ENCODE assay signal across 8 cellular contexts in the genomic region with DNA sequence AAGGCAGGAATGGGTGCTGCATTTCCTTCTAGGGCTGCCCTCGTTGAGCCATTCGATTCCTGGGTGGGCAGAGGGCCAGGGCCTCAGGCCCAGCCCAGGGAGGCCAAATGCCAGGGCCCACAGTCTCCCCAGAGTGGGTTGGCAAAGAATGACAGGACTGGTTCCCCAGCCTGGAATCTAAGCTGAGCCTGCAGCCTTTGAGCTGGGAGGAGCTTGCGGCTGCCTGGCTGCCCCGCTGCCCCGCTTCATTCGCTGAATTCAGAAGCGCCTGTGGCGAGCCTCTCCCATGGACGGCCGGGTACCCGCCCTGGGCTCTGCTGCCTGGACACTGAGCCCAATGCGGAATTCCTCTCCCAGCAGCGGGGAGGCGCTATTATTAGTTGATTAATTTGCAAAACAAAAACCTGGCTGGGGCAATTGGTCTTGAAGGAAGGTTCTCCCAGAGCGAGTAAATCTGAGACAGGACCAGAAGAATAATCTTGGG. TPM values are rescaled to one million over a fixed set of nuclear protein-coding genes. Genes with fewer than 3 reads are reported as not detected.
DNase-seq lines count a peak whose midpoint lies in the region; ATAC-seq, FAIRE-seq and TF ChIP-seq lines count a peak whose summit lies in the region.

No MANE protein-coding gene starts in this region.

- H3K27ac ChIP-seq in brain microvascular endothelial cell (no peak overlapping the region), gastrocnemius medialis (peak overlapping the region; percentile 81 to 93 (median 88))

- intact Hi-C loops in gastrocnemius medialis (cut with DNase I; ENCODE audit: low total_unique reads), result loop anchor here (1.0 kb wide), 1 partner anchor 32 kb away; the partner anchor contains the start of gene TARDBP

- no peak overlapping the region for H3K4me3 ChIP-seq in brain microvascular endothelial cell (ENCODE audit: low read depth, low read length)
- peak overlapping the region; percentile 49 for H3K4me3 ChIP-seq in iPS-15b (ENCODE audit: low read depth, low read length)
- peak overlapping the region; percentile 30 to 49 (median 44) for H3K4me3 ChIP-seq in gastrocnemius medialis

- FAIRE-seq in H54 (lab: Jason Lieb, UNC), result no peak

- H3K4me1 ChIP-seq in iPS-15b (ENCODE audit: control insufficient read depth, insufficient read depth, low read length), result peaks cover 12% of the 10 kb centered on the region
- peaks cover 38 to 42% of the 10 kb centered on the region in 2 donors for H3K4me1 ChIP-seq in gastrocnemius medialis

- no peak overlapping the region for H3K9ac ChIP-seq in iPS-15b (ENCODE audit: low read depth, low read length)

- peak; percentile 73 to 83 for ATAC-seq in gastrocnemius medialis
- ATAC-seq in GM18519 (IDR thresholded peaks at IDR 0.05; ENCODE audit: low FRiP score, unreplicated experiment), result no peak
- ATAC-seq in GM21717 (IDR thresholded peaks at IDR 0.05; ENCODE audit: unreplicated experiment), result no peak

- H3K27me3 ChIP-seq in brain microvascular endothelial cell (replicated peaks) (peaks cover 19% of the 10 kb centered on the region), iPS-15b (ENCODE audit: control insufficient read depth, insufficient read depth, low read length) (no peaks in the 10 kb centered on the region), gastrocnemius medialis (no peaks in the 10 kb centered on the region)

- H3K36me3 ChIP-seq in brain microvascular endothelial cell (replicated peaks) (no peaks in the 10 kb centered on the region), iPS-15b (ENCODE audit: control insufficient read depth, insufficient read depth, low read length) (no peaks in the 10 kb centered on the region), gastrocnemius medialis (no peaks in the 10 kb centered on the region)

- TF ChIP-seq CTCF in brain microvascular endothelial cell (IDR thresholded peaks at IDR 0.05; ENCODE audit: low read depth, low read length, missing control alignments) (peak; percentile 63), gastrocnemius medialis (IDR thresholded peaks at IDR 0.05 in 4 of 5, conservative IDR thresholded peaks at IDR 0.05 in 1 of 5) (peak in 4 of 5 experiments; percentile 30 to 51 (median 36))

- DNase-seq in H54 (ENCODE audit: insufficient read length, low spot score), result peak; percentile 65
- DNase-seq in brain microvascular endothelial cell, result peak; percentile 45
- peak; percentile 65 to 88 for DNase-seq in gastrocnemius medialis
- no peak for DNase-seq in UCSD-AML1 (lab: John Stamatoyannopoulos, UW; ENCODE audit: unreplicated experiment)
- DNase-seq in AML-193 (lab: John Stamatoyannopoulos, UW), result no peak

- no peaks in the 10 kb centered on the region for H3K9me3 ChIP-seq in iPS-15b (ENCODE audit: control insufficient read depth, insufficient read depth, low read length)
- no peaks in the 10 kb centered on the region for H3K9me3 ChIP-seq in gastrocnemius medialis

- in situ Hi-C loops in brain microvascular endothelial cell (cut with HindIII; ENCODE audit: low pct_ligation_motif_present, low sequenced_read_pairs), result no loop called here
- in situ Hi-C loops in gastrocnemius medialis (cut with MboI; ENCODE audit: low sequenced_read_pairs in 4 of 4), result no loop called here

- no peak for TF ChIP-seq POLR2A in H54 (IDR thresholded peaks at IDR 0.05; ENCODE audit: low read depth, low read length)
- no peak for TF ChIP-seq POLR2A in gastrocnemius medialis (IDR thresholded peaks at IDR 0.05)

RNA-seq across cellular contexts. Expression of gene TARDBP, which starts 32.3 kb away (rescaled TPM):
- total RNA-seq in gastrocnemius medialis, result 100 to 1,000 TPM in 1 of 4 donors, 10 to 100 TPM in 3; 72.0 to 101 (median 85.5) TPM

Comparison
In these comparisons a context has a peak if more than half of its experiments do, and no peak if none do; other contexts are left out.
1. DNase-seq: peak in H54 (single experiment), brain microvascular endothelial cell (single experiment) and gastrocnemius medialis (2 of 2); none in UCSD-AML1 (single experiment) and AML-193 (0 of 2).
2. ATAC-seq: peak in gastrocnemius medialis (2 of 2); none in GM18519 (single experiment) and GM21717 (single experiment).